ENCODE assay signal across 23 cellular contexts in the genomic region with DNA sequence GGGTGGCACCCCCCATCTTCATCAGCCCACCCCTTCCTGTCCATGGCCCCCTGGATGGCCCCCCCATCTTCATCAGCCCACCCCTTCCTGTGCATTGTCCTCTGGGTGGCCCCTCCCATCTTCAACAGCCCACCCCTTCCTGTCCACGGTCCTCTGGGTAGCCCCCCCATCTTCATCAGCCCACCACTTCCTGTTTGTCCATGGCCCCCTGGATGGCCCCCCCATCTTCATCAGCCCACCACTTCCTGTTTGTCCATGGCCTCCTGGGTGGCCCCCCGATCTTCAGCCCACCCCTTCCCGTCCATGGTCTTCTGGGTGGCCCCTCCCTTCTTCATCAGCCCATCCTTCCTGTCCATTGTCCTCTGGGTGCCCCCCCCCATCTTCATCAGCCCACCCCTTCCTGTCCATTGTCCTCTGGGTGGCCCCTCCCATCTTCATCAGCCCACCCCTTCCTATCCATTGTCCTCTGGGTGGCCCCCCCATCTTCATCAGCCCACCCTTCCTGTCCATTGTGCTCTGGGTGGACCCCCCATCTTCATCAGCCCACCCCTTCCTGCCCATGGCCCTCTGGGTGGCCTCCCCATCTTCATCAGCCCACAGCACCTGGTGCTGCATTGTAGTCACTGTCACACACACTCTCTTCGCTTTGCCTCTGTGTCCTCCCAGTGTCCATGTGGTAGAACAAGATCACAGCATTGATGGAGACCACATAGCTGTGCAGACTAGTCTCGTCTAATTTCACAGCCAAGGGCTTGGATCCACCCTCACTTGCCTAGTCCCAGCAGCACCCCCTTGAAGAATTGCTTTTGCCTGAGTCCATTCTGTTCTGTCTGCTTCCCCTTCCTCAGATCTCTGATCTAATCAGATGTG.
"Had no signal": no experiment of that assay in that cellular context is flagged by ENCODE, and none has a peak within 500 bp of the region (broad histone marks: within the 10 kb centered on the region; RNA-seq: fewer than 3 reads in every experiment).

No MANE protein-coding gene starts in this region.

- H3K4me3 ChIP-seq: body of pancreas, coronary artery, left lung, tibial nerve, uterus had no signal

- H3K27ac Mint-ChIP-seq: activated B cell treated with CpG ODN at 0.5 μM for 24 hours; activated naive CD8-positive, alpha-beta T cell treated with anti-CD3 and anti-CD28 coated beads, Interleukin-2, amount 10 ng/mL, durations not matched to agents 7 days and 5 days; activated T-helper 1 cell treated with anti-CD3 and anti-CD28 coated beads, Interleukin-12 subunit alpha, Interleukin-12 subunit beta, Interleukin-2, Interleukin-4 antibody, amounts not matched to agents 30 ng/mL and 10 ng/mL and 1 ng/mL, durations not matched to agents 14 hours and 24 hours and 36 hours had no signal

- DNase-seq: activated B cell treated with CpG ODN at 0.5 μM for 24 hours; activated CD4-positive, alpha-beta T cell treated with anti-CD3 and anti-CD28 coated beads for 48 hours; activated naive CD4-positive, alpha-beta T cell; activated naive CD8-positive, alpha-beta T cell treated with anti-CD3 and anti-CD28 coated beads, Interleukin-2, amount 10 ng/mL, durations not matched to agents 7 days and 5 days; activated T-cell treated with anti-CD3 and anti-CD28 coated beads for 4 hours; amygdala; body of pancreas; caudate nucleus; erythroblast; head of caudate nucleus; kidney; left lung; occipital lobe; retina; stimulated activated CD8-positive, alpha-beta memory T cell treated with anti-CD3 and anti-CD28 coated beads, Interleukin-4, amount 100 ng/mL, for 48 hours; stimulated activated naive CD4-positive, alpha-beta T cell; substantia nigra; uterus had no signal

- H3K36me3 ChIP-seq: left lung, tibial nerve, uterus had no signal

- H3K36me3 Mint-ChIP-seq: activated naive CD8-positive, alpha-beta T cell treated with anti-CD3 and anti-CD28 coated beads, Interleukin-2, amount 10 ng/mL, durations not matched to agents 7 days and 5 days had no signal

- H3K9me3 ChIP-seq: body of pancreas, left lung, tibial nerve, uterus had no signal

- H3K27ac ChIP-seq: body of pancreas, coronary artery, left lung, tibial nerve, uterus had no signal

- H3K4me1 ChIP-seq: body of pancreas, left lung, uterus had no signal

- H3K27me3 ChIP-seq: body of pancreas, left lung, tibial nerve, uterus had no signal

- FAIRE-seq: endometrium, frontal cortex, kidney had no signal

- H3K9me3 Mint-ChIP-seq: activated B cell treated with CpG ODN at 0.5 μM for 24 hours; activated naive CD8-positive, alpha-beta T cell treated with anti-CD3 and anti-CD28 coated beads, Interleukin-2, amount 10 ng/mL, durations not matched to agents 7 days and 5 days; activated T-helper 1 cell treated with anti-CD3 and anti-CD28 coated beads, Interleukin-12 subunit alpha, Interleukin-12 subunit beta, Interleukin-2, Interleukin-4 antibody, amounts not matched to agents 30 ng/mL and 10 ng/mL and 1 ng/mL, durations not matched to agents 14 hours and 24 hours and 36 hours had no signal

- H3K4me3 Mint-ChIP-seq: activated B cell treated with CpG ODN at 0.5 μM for 24 hours; activated naive CD8-positive, alpha-beta T cell treated with anti-CD3 and anti-CD28 coated beads, Interleukin-2, amount 10 ng/mL, durations not matched to agents 7 days and 5 days; activated T-helper 1 cell treated with anti-CD3 and anti-CD28 coated beads, Interleukin-12 subunit alpha, Interleukin-12 subunit beta, Interleukin-2, Interleukin-4 antibody, amounts not matched to agents 30 ng/mL and 10 ng/mL and 1 ng/mL, durations not matched to agents 14 hours and 24 hours and 36 hours had no signal

- H3K27me3 Mint-ChIP-seq: activated naive CD8-positive, alpha-beta T cell treated with anti-CD3 and anti-CD28 coated beads, Interleukin-2, amount 10 ng/mL, durations not matched to agents 7 days and 5 days had no signal

- ATAC-seq: body of pancreas, left lung had no signal

- H3K4me1 Mint-ChIP-seq: activated B cell treated with CpG ODN at 0.5 μM for 24 hours had no signal
